ENCODE assay signal across 22 cellular contexts in genomic region chr18:7146067-7146466, GRCh38. TPM values are rescaled to one million over a fixed set of nuclear protein-coding genes. Genes with fewer than 3 reads are reported as not detected.
DNase-seq lines count a peak whose midpoint lies in the region; ATAC-seq and TF ChIP-seq lines count a peak whose summit lies in the region.
"Had no signal": no experiment of that assay in that cellular context is flagged by ENCODE, and none has a peak within 500 bp of the region (broad histone marks: within the 10 kb centered on the region; RNA-seq: fewer than 3 reads in every experiment).

No MANE protein-coding gene starts in this region.

- H3K4me1 ChIP-seq in cardiac muscle cell (ENCODE audit: low read depth) (peaks cover 12% of the 10 kb centered on the region), lung (ENCODE audit: control insufficient read depth in 2 of 2, insufficient read depth in 2 of 2, low read length in 2 of 2) (no peaks in the 10 kb centered on the region)
- H3K4me1 ChIP-seq: BLaER1 treated with 17β-estradiol and CSF1 and Interleukin-3, amounts not matched to agents 10 nM and 100 nM had no signal

- ATAC-seq in left cardiac atrium (no peak), lung (ENCODE audit: insufficient read depth, low FRiP score) (peak; percentile 19), HG03135 (IDR thresholded peaks at IDR 0.05; ENCODE audit: unreplicated experiment) (no peak)
- ATAC-seq: CD8-positive, alpha-beta T cell; HepG2; K562; Panc1; SK-N-SH treated with all-trans-retinoic acid at 6 μM for 48 hours had no signal

- H3K27ac ChIP-seq in cardiac muscle cell = peak overlapping the region; percentile 88
- no peak overlapping the region for H3K27ac ChIP-seq in lung (ENCODE audit: low read depth in 1 of 2, low read length in 1 of 2)
- H3K27ac ChIP-seq: BLaER1 treated with 17β-estradiol and CSF1 and Interleukin-3, amounts not matched to agents 10 nM and 100 nM had no signal

- H3K9me3 ChIP-seq in cardiac muscle cell (ENCODE audit: low read depth) (no peaks in the 10 kb centered on the region), lung (ENCODE audit: control insufficient read depth in 2 of 2, insufficient read depth in 1 of 2, low read length in 1 of 2) (no peaks in the 10 kb centered on the region)
- H3K9me3 ChIP-seq: BLaER1 treated with 17β-estradiol and CSF1 and Interleukin-3, amounts not matched to agents 10 nM and 100 nM had no signal

- TF ChIP-seq CTCF in cardiac muscle cell (IDR thresholded peaks at IDR 0.05; ENCODE audit: low read depth, low read length) (no peak), epithelial cell of esophagus (IDR thresholded peaks at IDR 0.05; ENCODE audit: insufficient read depth, low read depth, low read length, missing control alignments) (no peak), lung (IDR thresholded peaks at IDR 0.05; ENCODE audit: control extremely low read depth, extremely low read depth) (no peak)

- no peak for DNase-seq in cardiac muscle cell (ENCODE audit: low read depth in 1 of 2, low spot score in 1 of 2)
- DNase-seq in left cardiac atrium = no peak
- DNase-seq in epithelial cell of esophagus (ENCODE audit: low read depth) = peak; percentile 86
- DNase-seq in lung (ENCODE audit: low spot score) = no peak
- no peak for DNase-seq in NCI-H2081 treated with DMSO at 0.1 percent for 48 hours (lab: John Stamatoyannopoulos, UW)
- no peak for DNase-seq in nucleus accumbens (lab: John Stamatoyannopoulos, UW)
- DNase-seq: 8988T; CD8-positive, alpha-beta T cell; EL; NCI-H1092; NCI-H1436; NCI-H1930; NCI-H2227 treated with DMSO at 0.1 percent for 48 hours; NCI-H510A treated with DMSO at 0.1 percent for 48 hours; NCI-H748 treated with DMSO at 0.1 percent for 48 hours; SIG-M5 had no signal

- intact Hi-C loops in left cardiac atrium (cut with DNase I) = no loop called here

- WGBS in lung, 2 donors = 93 to 94% methylated on average over 1 of the region's 1 CpG

- H3K4me3 ChIP-seq in cardiac muscle cell = no peak overlapping the region
- no peak overlapping the region for H3K4me3 ChIP-seq in epithelial cell of esophagus (ENCODE audit: low read length)
- H3K4me3 ChIP-seq in lung = no peak overlapping the region
- H3K4me3 ChIP-seq: BLaER1 treated with 17β-estradiol and CSF1 and Interleukin-3, amounts not matched to agents 10 nM and 100 nM; K562 had no signal

- no peaks in the 10 kb centered on the region for H3K36me3 ChIP-seq in cardiac muscle cell
- no peaks in the 10 kb centered on the region for H3K36me3 ChIP-seq in lung (ENCODE audit: control insufficient read depth in 2 of 2, insufficient read depth in 2 of 2, low read length in 2 of 2)
- H3K36me3 ChIP-seq: BLaER1 treated with 17β-estradiol and CSF1 and Interleukin-3, amounts not matched to agents 10 nM and 100 nM had no signal

- H3K27me3 ChIP-seq in cardiac muscle cell (no peaks in the 10 kb centered on the region), lung (ENCODE audit: control insufficient read depth, insufficient read depth) (no peaks in the 10 kb centered on the region)
- H3K27me3 ChIP-seq: BLaER1 treated with 17β-estradiol and CSF1 and Interleukin-3, amounts not matched to agents 10 nM and 100 nM had no signal

RNA-seq across cellular contexts. Expression of gene LAMA1, which starts 28.5 kb away (rescaled TPM):
- total RNA-seq in cardiac muscle cell (14.1 and 36.8 TPM in 2 replicates), left cardiac atrium (under 1 TPM; 0.27 to 0.89 TPM), lung (1 to 10 TPM; 2.2 to 2.8 TPM)
- polyA plus RNA-seq in cardiac muscle cell (11.4 and 20.8 TPM in 2 replicates), lung (1 to 10 TPM in 1 of 2 donors, under 1 TPM in 1; 0.66 to 1.2 TPM)
- total RNA-seq: CD8-positive, alpha-beta T cell had no signal
- polyA plus RNA-seq: K562 had no signal
